ENCODE assay signal across 18 cellular contexts in genomic region chr15:30901889-30902288, GRCh38. TPM values are rescaled to one million over a fixed set of nuclear protein-coding genes. Genes with fewer than 3 reads are reported as not detected.
DNase-seq lines count a peak whose midpoint lies in the region; ATAC-seq, FAIRE-seq and TF ChIP-seq lines count a peak whose summit lies in the region.
"Had no signal": no experiment of that assay in that cellular context is flagged by ENCODE, and none has a peak within 500 bp of the region (broad histone marks: within the 10 kb centered on the region; RNA-seq: fewer than 3 reads in every experiment).

No MANE protein-coding gene starts in this region.

- H3K27me3 Mint-ChIP-seq in activated naive CD4-positive, alpha-beta T cell treated with anti-CD3 and anti-CD28 coated beads, Interleukin-2, amount 50 U/mL, for 24 hours = peaks cover 2% of the 10 kb centered on the region
- peaks cover 29% of the 10 kb centered on the region for H3K27me3 Mint-ChIP-seq in activated naive CD4-positive, alpha-beta T cell treated with anti-CD3 and anti-CD28 coated beads, Interleukin-2, amount 10 ng/mL, durations not matched to agents 7 days and 5 days
- no peaks in the 10 kb centered on the region for H3K27me3 Mint-ChIP-seq in osteocyte (ENCODE audit: unreplicated experiment)

- WGBS in K562 (ENCODE audit: insufficient coverage, low coverage, missing lambda C conversion rate) = 85% methylated on average over 1 of the region's 1 CpG

- H3K4me2 ChIP-seq in OCI-LY7 (ENCODE audit: low read length) (no peak overlapping the region), K562 (ENCODE audit: insufficient read depth, low read length) (no peak overlapping the region)

- ATAC-seq in K562 = no peak

- CTCF ChIA-PET in activated naive CD4-positive, alpha-beta T cell treated with anti-CD3 and anti-CD28 coated beads, Interleukin-2, amount 10 ng/mL, durations not matched to agents 7 days and 5 days (lab: Charles Lee) = interaction anchor here (0.9 kb wide), 1 partner anchor 227 kb away, joined by 4 read pairs; no protein-coding TSS in a partner anchor
- CTCF ChIA-PET in OCI-LY7 (lab: Charles Lee; ENCODE audit: unreplicated experiment) (no interaction called here), K562 (lab: Yijun Ruan, JAX; ENCODE audit: low intra/inter-chr PET ratio) (no interaction called here)

- no peak for TF ChIP-seq RAD21 in K562 (CRISPR knock-in tag; conservative IDR thresholded peaks at IDR 0.05 in 1 of 2, IDR thresholded peaks at IDR 0.05 in 1 of 2)

- peaks cover 14% of the 10 kb centered on the region for H3K4me1 ChIP-seq in OCI-LY7 (ENCODE audit: insufficient read depth, low read length, poor library complexity, severe bottlenecking)
- peaks cover 5 to 9% of the 10 kb centered on the region in 2 experiments; a peak in 3 of 5 replicates for H3K4me1 ChIP-seq in K562 (replicated peaks in 1 of 2; ENCODE audit: control insufficient read depth in 2 of 2, insufficient read depth in 2 of 2, low read length in 2 of 2)

- H4K20me1 ChIP-seq in OCI-LY7 (ENCODE audit: insufficient read depth, low read length) = no peaks in the 10 kb centered on the region
- no peaks in the 10 kb centered on the region for H4K20me1 ChIP-seq in K562 (replicated peaks; ENCODE audit: control insufficient read depth, insufficient read depth, low read length)
- H4K20me1 ChIP-seq: BLaER1 treated with 17β-estradiol and CSF1 and Interleukin-3, amounts not matched to agents 10 nM and 100 nM had no signal

- H3K79me2 ChIP-seq in OCI-LY7 (ENCODE audit: insufficient read depth, low read depth, low read length) (no peaks in the 10 kb centered on the region), K562 (ENCODE audit: control insufficient read depth, insufficient read depth, low read length) (0 out of 3 replicates have a peak, but pooled peaks cover 4% of the 10 kb centered on the region)

- TF ChIP-seq EP300 in K562 (IDR thresholded peaks at IDR 0.05; ENCODE audit: low read length) = no peak

- peak overlapping the region; percentile 30 for H3K4me3 Mint-ChIP-seq in activated naive CD4-positive, alpha-beta T cell treated with anti-CD3 and anti-CD28 coated beads, Interleukin-2, amount 50 U/mL, for 24 hours
- no peak overlapping the region for H3K4me3 Mint-ChIP-seq in activated naive CD4-positive, alpha-beta T cell treated with anti-CD3 and anti-CD28 coated beads, Interleukin-2, amount 10 ng/mL, durations not matched to agents 7 days and 5 days
- H3K4me3 Mint-ChIP-seq in osteocyte (ENCODE audit: unreplicated experiment) = no peak overlapping the region

- TF ChIP-seq POLR2A in K562 (conservative IDR thresholded peaks at IDR 0.05) = no peak

- H3K4me1 Mint-ChIP-seq in activated naive CD4-positive, alpha-beta T cell treated with anti-CD3 and anti-CD28 coated beads, Interleukin-2, amount 50 U/mL, for 24 hours = peaks cover 33% of the 10 kb centered on the region
- peaks cover 39% of the 10 kb centered on the region for H3K4me1 Mint-ChIP-seq in activated naive CD4-positive, alpha-beta T cell treated with anti-CD3 and anti-CD28 coated beads, Interleukin-2, amount 10 ng/mL, durations not matched to agents 7 days and 5 days
- H3K4me1 Mint-ChIP-seq in osteocyte (ENCODE audit: unreplicated experiment) = peaks cover 18% of the 10 kb centered on the region

- no peaks in the 10 kb centered on the region for H3K9me1 ChIP-seq in K562 (ENCODE audit: control insufficient read depth, insufficient read depth, low read length)

- H3K4me3 ChIP-seq in OCI-LY7 (ENCODE audit: low read depth, low read length, poor library complexity, severe bottlenecking) (no peak overlapping the region), K562 (no peak overlapping the region)

- H3K36me3 Mint-ChIP-seq in activated naive CD4-positive, alpha-beta T cell treated with anti-CD3 and anti-CD28 coated beads, Interleukin-2, amount 50 U/mL, for 24 hours = peaks cover 14% of the 10 kb centered on the region
- peaks cover 12% of the 10 kb centered on the region for H3K36me3 Mint-ChIP-seq in activated naive CD4-positive, alpha-beta T cell treated with anti-CD3 and anti-CD28 coated beads, Interleukin-2, amount 10 ng/mL, durations not matched to agents 7 days and 5 days
- H3K36me3 Mint-ChIP-seq in osteocyte (ENCODE audit: unreplicated experiment) = peaks cover 9% of the 10 kb centered on the region

- H3K27ac ChIP-seq in OCI-LY7 (ENCODE audit: low read depth, low read length, poor library complexity, severe bottlenecking) (no peak overlapping the region), K562 (ENCODE audit: extremely low read depth, low read depth, low read length) (no peak overlapping the region)
- H3K27ac ChIP-seq: BLaER1 treated with 17β-estradiol and CSF1 and Interleukin-3, amounts not matched to agents 10 nM and 100 nM had no signal

- intact Hi-C loops in OCI-LY7 (cut with micrococcal nuclease; ENCODE audit: unreplicated experiment) = loop anchor here (5.0 to 10.0 kb wide), 3 partner anchors 63 to 533 kb away; partner anchors contain the start of gene MTMR10
- intact Hi-C loops in K562 (cut with micrococcal nuclease) = loop anchor here (5.0 kb wide), 1 partner anchor 90 kb away; the partner anchor contains the start of gene MTMR10

- H3K9me3 ChIP-seq in OCI-LY7 (ENCODE audit: low read length) = no peaks in the 10 kb centered on the region
- H3K9me3 ChIP-seq in K562 (replicated peaks; ENCODE audit: control insufficient read depth, insufficient read depth, low read depth, low read length) = 0 out of 2 replicates have a peak, but pooled peaks cover 2% of the 10 kb centered on the region
- H3K9me3 ChIP-seq: BLaER1 treated with 17β-estradiol and CSF1 and Interleukin-3, amounts not matched to agents 10 nM and 100 nM had no signal

- POLR2A ChIA-PET in OCI-LY7 (lab: Charles Lee) (no interaction called here), K562 (lab: Yijun Ruan, JAX) (no interaction called here)

- H3K36me3 ChIP-seq in OCI-LY7 (ENCODE audit: insufficient read depth, low read length) (no peaks in the 10 kb centered on the region), K562 (ENCODE audit: control insufficient read depth, insufficient read depth, low read length) (peaks cover 13% of the 10 kb centered on the region; the same call in 2 of the 3 replicates)

- BruUV-seq in OCI-LY7 (replicated peaks; lab: Mats Ljungman, UMichigan) (no TSS peak), K562 (replicated peaks; lab: Mats Ljungman, UMichigan) (no TSS peak)

- no peak overlapping the region for H3K27ac Mint-ChIP-seq in activated naive CD4-positive, alpha-beta T cell treated with anti-CD3 and anti-CD28 coated beads, Interleukin-2, amount 50 U/mL, for 24 hours
- H3K27ac Mint-ChIP-seq in activated naive CD4-positive, alpha-beta T cell treated with anti-CD3 and anti-CD28 coated beads, Interleukin-2, amount 10 ng/mL, durations not matched to agents 7 days and 5 days = no peak overlapping the region
- no peak overlapping the region for H3K27ac Mint-ChIP-seq in osteocyte (ENCODE audit: unreplicated experiment)
- H3K27ac Mint-ChIP-seq: HFFc6 had no signal

- H2AFZ ChIP-seq in OCI-LY7 (ENCODE audit: low read length) (peak overlapping the region; percentile 30; the same call in 1 of the 2 replicates), K562 (ENCODE audit: low read depth, low read length) (0 out of 2 replicates have a peak overlapping the region, but pooled peaks have one; percentile 6)

- in situ Hi-C loops in K562 (cut with MboI) = no loop called here

- no peaks in the 10 kb centered on the region for H3K9me3 Mint-ChIP-seq in activated naive CD4-positive, alpha-beta T cell treated with anti-CD3 and anti-CD28 coated beads, Interleukin-2, amount 50 U/mL, for 24 hours
- no peaks in the 10 kb centered on the region for H3K9me3 Mint-ChIP-seq in activated naive CD4-positive, alpha-beta T cell treated with anti-CD3 and anti-CD28 coated beads, Interleukin-2, amount 10 ng/mL, durations not matched to agents 7 days and 5 days
- H3K9me3 Mint-ChIP-seq in osteocyte (ENCODE audit: unreplicated experiment) = no peaks in the 10 kb centered on the region
- H3K9me3 Mint-ChIP-seq: CD4-positive, CD25-positive, alpha-beta regulatory T cell; HFFc6 had no signal

- TF ChIP-seq CTCF in OCI-LY7 (conservative IDR thresholded peaks at IDR 0.05; ENCODE audit: low read length) (no peak), K562 (IDR thresholded peaks at IDR 0.05 in 2 of 3, conservative IDR thresholded peaks at IDR 0.05 in 1 of 3; ENCODE audit: insufficient read depth in 2 of 3, low read depth in 1 of 3, low read length in 3 of 3) (no peak), osteocyte (IDR thresholded peaks at IDR 0.05) (no peak)

- no peak for DNase-seq in activated naive CD4-positive, alpha-beta T cell treated with anti-CD3 and anti-CD28 coated beads, Interleukin-2, amount 10 ng/mL, durations not matched to agents 7 days and 5 days
- DNase-seq in OCI-LY7 (ENCODE audit: low spot score) (no peak), K562 (ENCODE audit: extremely low read depth in 1 of 4, low spot score in 3 of 4) (no peak), osteocyte (ENCODE audit: extremely low spot score, unreplicated experiment) (peak; percentile 42), GOT3 (lab: John Stamatoyannopoulos, UW) (no peak), RKO (ENCODE audit: low spot score) (no peak)
- DNase-seq in activated CD8-positive, alpha-beta memory T cell treated with anti-CD3 and anti-CD28 coated beads, Interleukin-2, amount 50 U/mL, for 48 hours = no peak
- DNase-seq: ACHN; CD4-positive, CD25-positive, alpha-beta regulatory T cell; DMS79; EL; HCEC 1CT; HFFc6 had no signal

- no peaks in the 10 kb centered on the region for H3K9me2 ChIP-seq in OCI-LY7 (ENCODE audit: insufficient read depth, low read length)

- H3K9ac ChIP-seq in K562 (ENCODE audit: insufficient read depth in 1 of 2, low read depth in 2 of 2, low read length in 2 of 2) = no peak overlapping the region
- H3K9ac ChIP-seq: BLaER1 treated with 17β-estradiol and CSF1 and Interleukin-3, amounts not matched to agents 10 nM and 100 nM had no signal

- H3K27me3 ChIP-seq in K562 (ENCODE audit: control insufficient read depth in 2 of 2, insufficient read depth in 2 of 2, low read length in 2 of 2) = peaks cover 0 to 3% of the 10 kb centered on the region in 2 experiments; a peak in 1 of 5 replicates
- H3K27me3 ChIP-seq: BLaER1 treated with 17β-estradiol and CSF1 and Interleukin-3, amounts not matched to agents 10 nM and 100 nM had no signal

- no peak for FAIRE-seq in K562 (lab: Jason Lieb, UNC)
- FAIRE-seq: G401.6, GM12892, HTR-8/SVneo had no signal

RNA-seq across cellular contexts. Expression of gene FAN1, which starts 1.8 kb away (rescaled TPM):
- 15.4 and 16.4 TPM in 2 replicates for total RNA-seq in OCI-LY7 (2014; rRNA removed; shearing (Covaris generic))
- total RNA-seq in OCI-LY7 (2022) (14.2 and 14.7 TPM in 2 replicates), K562 (2014; rRNA removed) (8.7 and 9.8 TPM in 2 replicates), K562 (2014; rRNA removed; fragmentation: Illumina TruSeq; extraction: Trizol) (14.3 and 14.6 TPM in 2 replicates), K562 (2015; rRNA removed; fragmentation: Illumina TruSeq; extraction: Trizol) (12.3 and 12.7 TPM in 2 replicates), K562 (2021) (12.6 and 13.4 TPM in 2 replicates), osteocyte (21.5 and 24.1 TPM in 2 replicates)
- 19.0 and 55.4 TPM in 2 replicates for total RNA-seq in K562 (2011; cell fraction: chromatin; rRNA removed; ENCODE audit: low replicate concordance)
- total RNA-seq in K562 (2011; cell fraction: nucleolus; rRNA removed) = 12.1 and 12.3 TPM in 2 replicates
- total RNA-seq in K562 (2011; cell fraction: nucleoplasm; rRNA removed) = 18.8 and 20.2 TPM in 2 replicates
- polyA plus RNA-seq in K562 (2011; rRNA removed) (16.8 and 19.1 TPM in 2 replicates), K562 (2014; fragmentation: Illumina TruSeq; extraction: Trizol) (11.5 and 11.8 TPM in 2 replicates), K562 (2014; fragmentation: Nextera tagmentation; extraction: Ambion mirVana) (1 to 10 TPM; 1.5 to 2.0 TPM), K562 (2014; rRNA removed) (12.0 and 13.6 TPM in 2 replicates)
- polyA plus RNA-seq in K562 (2011; cell fraction: cytosol; rRNA removed) = 5.2 and 8.0 TPM in 2 replicates
- 42.7 and 55.3 TPM in 2 replicates for polyA plus RNA-seq in K562 (2011; cell fraction: nucleus; rRNA removed)
- polyA plus RNA-seq in K562 (2012) = 9.6 and 13.0 TPM in 2 replicates
- polyA minus RNA-seq in K562 (2011; rRNA and poly(A)+ RNA removed) = 15.4 and 20.4 TPM in 2 replicates
- polyA minus RNA-seq in K562 (2011; cell fraction: cytosol; rRNA and poly(A)+ RNA removed) = 4.7 and 7.0 TPM in 2 replicates
- 14.7 and 34.9 TPM in 2 replicates for polyA minus RNA-seq in K562 (2011; cell fraction: nucleus; rRNA and poly(A)+ RNA removed)
